In the genomic region with DNA sequence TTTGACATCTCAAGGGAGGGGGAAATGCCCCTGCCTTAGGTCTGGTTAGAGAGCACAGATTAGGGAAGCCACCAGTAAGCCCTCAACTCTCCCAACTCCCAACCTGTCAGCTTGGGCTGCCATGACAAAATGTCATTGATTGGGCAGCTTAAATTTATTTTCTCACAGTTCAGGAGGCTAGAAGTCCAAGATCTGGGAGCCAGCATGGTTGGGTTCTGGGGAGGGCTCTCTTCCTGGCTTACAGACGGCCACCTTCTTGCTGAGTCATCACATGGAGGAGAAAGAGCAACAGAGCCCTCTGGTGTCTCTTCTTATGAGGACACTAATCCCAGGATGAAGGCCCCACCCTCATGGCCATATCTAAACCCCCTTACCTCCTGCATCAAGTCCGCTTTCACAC, we compare ENCODE assay signal across 1 cellular context.
A peak's percentile ranks its signal among the peaks of the same experiment; 100 is the strongest.
TF ChIP-seq lines count a peak whose summit lies in the region.

No MANE protein-coding gene starts in this region.

TF ChIP-seq in K562, 482 proteins besides CTCF, POLR2A, EP300 and RAD21 (continued from another document and continues in another):
- TF ChIP-seq, protein P1, sequence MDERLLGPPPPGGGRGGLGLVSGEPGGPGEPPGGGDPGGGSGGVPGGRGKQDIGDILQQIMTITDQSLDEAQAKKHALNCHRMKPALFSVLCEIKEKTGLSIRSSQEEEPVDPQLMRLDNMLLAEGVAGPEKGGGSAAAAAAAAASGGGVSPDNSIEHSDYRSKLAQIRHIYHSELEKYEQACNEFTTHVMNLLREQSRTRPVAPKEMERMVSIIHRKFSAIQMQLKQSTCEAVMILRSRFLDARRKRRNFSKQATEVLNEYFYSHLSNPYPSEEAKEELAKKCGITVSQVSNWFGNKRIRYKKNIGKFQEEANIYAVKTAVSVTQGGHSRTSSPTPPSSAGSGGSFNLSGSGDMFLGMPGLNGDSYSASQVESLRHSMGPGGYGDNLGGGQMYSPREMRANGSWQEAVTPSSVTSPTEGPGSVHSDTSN (CRISPR knock-in tag; IDR thresholded peaks at IDR 0.05; ENCODE audit: low read depth): no peak
- TF ChIP-seq, protein P1 (tag; conservative IDR thresholded peaks at IDR 0.05; ENCODE audit: low read depth): 0 out of 2 replicates have a peak, but pooled peaks have one; percentile 27
- no peak for TF ChIP-seq MCM3 (IDR thresholded peaks at IDR 0.05)
- TF ChIP-seq TAL1 (IDR thresholded peaks at IDR 0.05): 0 out of 2 replicates have a peak, but pooled peaks have one; percentile 8
- TF ChIP-seq HNRNPL (IDR thresholded peaks at IDR 0.05; ENCODE audit: low read depth, low read length): no peak
- TF ChIP-seq, protein P2, sequence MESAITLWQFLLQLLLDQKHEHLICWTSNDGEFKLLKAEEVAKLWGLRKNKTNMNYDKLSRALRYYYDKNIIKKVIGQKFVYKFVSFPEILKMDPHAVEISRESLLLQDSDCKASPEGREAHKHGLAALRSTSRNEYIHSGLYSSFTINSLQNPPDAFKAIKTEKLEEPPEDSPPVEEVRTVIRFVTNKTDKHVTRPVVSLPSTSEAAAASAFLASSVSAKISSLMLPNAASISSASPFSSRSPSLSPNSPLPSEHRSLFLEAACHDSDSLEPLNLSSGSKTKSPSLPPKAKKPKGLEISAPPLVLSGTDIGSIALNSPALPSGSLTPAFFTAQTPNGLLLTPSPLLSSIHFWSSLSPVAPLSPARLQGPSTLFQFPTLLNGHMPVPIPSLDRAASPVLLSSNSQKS (CRISPR knock-in tag; IDR thresholded peaks at IDR 0.05): no peak
- TF ChIP-seq ZNF778 (CRISPR knock-in tag; IDR thresholded peaks at IDR 0.05): no peak
- TF ChIP-seq, protein P3, sequence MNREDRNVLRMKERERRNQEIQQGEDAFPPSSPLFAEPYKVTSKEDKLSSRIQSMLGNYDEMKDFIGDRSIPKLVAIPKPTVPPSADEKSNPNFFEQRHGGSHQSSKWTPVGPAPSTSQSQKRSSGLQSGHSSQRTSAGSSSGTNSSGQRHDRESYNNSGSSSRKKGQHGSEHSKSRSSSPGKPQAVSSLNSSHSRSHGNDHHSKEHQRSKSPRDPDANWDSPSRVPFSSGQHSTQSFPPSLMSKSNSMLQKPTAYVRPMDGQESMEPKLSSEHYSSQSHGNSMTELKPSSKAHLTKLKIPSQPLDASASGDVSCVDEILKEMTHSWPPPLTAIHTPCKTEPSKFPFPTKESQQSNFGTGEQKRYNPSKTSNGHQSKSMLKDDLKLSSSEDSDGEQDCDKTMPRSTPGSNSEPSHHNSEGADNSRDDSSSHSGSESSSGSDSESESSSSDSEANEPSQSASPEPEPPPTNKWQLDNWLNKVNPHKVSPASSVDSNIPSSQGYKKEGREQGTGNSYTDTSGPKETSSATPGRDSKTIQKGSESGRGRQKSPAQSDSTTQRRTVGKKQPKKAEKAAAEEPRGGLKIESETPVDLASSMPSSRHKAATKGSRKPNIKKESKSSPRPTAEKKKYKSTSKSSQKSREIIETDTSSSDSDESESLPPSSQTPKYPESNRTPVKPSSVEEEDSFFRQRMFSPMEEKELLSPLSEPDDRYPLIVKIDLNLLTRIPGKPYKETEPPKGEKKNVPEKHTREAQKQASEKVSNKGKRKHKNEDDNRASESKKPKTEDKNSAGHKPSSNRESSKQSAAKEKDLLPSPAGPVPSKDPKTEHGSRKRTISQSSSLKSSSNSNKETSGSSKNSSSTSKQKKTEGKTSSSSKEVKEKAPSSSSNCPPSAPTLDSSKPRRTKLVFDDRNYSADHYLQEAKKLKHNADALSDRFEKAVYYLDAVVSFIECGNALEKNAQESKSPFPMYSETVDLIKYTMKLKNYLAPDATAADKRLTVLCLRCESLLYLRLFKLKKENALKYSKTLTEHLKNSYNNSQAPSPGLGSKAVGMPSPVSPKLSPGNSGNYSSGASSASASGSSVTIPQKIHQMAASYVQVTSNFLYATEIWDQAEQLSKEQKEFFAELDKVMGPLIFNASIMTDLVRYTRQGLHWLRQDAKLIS (CRISPR knock-in tag; IDR thresholded peaks at IDR 0.05): no peak
- TF ChIP-seq, protein P4, sequence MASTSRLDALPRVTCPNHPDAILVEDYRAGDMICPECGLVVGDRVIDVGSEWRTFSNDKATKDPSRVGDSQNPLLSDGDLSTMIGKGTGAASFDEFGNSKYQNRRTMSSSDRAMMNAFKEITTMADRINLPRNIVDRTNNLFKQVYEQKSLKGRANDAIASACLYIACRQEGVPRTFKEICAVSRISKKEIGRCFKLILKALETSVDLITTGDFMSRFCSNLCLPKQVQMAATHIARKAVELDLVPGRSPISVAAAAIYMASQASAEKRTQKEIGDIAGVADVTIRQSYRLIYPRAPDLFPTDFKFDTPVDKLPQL (IDR thresholded peaks at IDR 0.05; ENCODE audit: extremely low read depth, insufficient read length): no peak
- TF ChIP-seq MYC (IDR thresholded peaks at IDR 0.05; ENCODE audit: low read depth, low read length): peak; percentile 79
- no peak for TF ChIP-seq MYC (CRISPR knock-in tag; IDR thresholded peaks at IDR 0.05; ENCODE audit: borderline replicate concordance, low read depth)
- TF ChIP-seq POLR3A (IDR thresholded peaks at IDR 0.05; ENCODE audit: borderline replicate concordance, extremely low read depth, insufficient read depth, insufficient read length): no peak
- TF ChIP-seq MAFK (IDR thresholded peaks at IDR 0.05; ENCODE audit: low read length): peak; percentile 99
- no peak for TF ChIP-seq TAF1 (IDR thresholded peaks at IDR 0.05; ENCODE audit: control insufficient read depth, extremely low read depth, insufficient read depth, low read length, severe bottlenecking)
- TF ChIP-seq HNRNPK (IDR thresholded peaks at IDR 0.05; ENCODE audit: low read depth, low read length, poor library complexity, severe bottlenecking): no peak
- no peak for TF ChIP-seq HDAC1 (IDR thresholded peaks at IDR 0.05)
- TF ChIP-seq, protein P5, sequence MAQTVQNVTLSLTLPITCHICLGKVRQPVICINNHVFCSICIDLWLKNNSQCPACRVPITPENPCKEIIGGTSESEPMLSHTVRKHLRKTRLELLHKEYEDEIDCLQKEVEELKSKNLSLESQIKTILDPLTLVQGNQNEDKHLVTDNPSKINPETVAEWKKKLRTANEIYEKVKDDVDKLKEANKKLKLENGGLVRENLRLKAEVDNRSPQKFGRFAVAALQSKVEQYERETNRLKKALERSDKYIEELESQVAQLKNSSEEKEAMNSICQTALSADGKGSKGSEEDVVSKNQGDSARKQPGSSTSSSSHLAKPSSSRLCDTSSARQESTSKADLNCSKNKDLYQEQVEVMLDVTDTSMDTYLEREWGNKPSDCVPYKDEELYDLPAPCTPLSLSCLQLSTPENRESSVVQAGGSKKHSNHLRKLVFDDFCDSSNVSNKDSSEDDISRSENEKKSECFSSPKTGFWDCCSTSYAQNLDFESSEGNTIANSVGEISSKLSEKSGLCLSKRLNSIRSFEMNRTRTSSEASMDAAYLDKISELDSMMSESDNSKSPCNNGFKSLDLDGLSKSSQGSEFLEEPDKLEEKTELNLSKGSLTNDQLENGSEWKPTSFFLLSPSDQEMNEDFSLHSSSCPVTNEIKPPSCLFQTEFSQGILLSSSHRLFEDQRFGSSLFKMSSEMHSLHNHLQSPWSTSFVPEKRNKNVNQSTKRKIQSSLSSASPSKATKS (CRISPR knock-in tag; IDR thresholded peaks at IDR 0.05): no peak
- no peak for TF ChIP-seq FOXM1 (IDR thresholded peaks at IDR 0.05; ENCODE audit: low read depth)
- no peak for TF ChIP-seq FOXM1 (CRISPR knock-in tag; IDR thresholded peaks at IDR 0.05; ENCODE audit: low read depth)
- TF ChIP-seq, protein P6, sequence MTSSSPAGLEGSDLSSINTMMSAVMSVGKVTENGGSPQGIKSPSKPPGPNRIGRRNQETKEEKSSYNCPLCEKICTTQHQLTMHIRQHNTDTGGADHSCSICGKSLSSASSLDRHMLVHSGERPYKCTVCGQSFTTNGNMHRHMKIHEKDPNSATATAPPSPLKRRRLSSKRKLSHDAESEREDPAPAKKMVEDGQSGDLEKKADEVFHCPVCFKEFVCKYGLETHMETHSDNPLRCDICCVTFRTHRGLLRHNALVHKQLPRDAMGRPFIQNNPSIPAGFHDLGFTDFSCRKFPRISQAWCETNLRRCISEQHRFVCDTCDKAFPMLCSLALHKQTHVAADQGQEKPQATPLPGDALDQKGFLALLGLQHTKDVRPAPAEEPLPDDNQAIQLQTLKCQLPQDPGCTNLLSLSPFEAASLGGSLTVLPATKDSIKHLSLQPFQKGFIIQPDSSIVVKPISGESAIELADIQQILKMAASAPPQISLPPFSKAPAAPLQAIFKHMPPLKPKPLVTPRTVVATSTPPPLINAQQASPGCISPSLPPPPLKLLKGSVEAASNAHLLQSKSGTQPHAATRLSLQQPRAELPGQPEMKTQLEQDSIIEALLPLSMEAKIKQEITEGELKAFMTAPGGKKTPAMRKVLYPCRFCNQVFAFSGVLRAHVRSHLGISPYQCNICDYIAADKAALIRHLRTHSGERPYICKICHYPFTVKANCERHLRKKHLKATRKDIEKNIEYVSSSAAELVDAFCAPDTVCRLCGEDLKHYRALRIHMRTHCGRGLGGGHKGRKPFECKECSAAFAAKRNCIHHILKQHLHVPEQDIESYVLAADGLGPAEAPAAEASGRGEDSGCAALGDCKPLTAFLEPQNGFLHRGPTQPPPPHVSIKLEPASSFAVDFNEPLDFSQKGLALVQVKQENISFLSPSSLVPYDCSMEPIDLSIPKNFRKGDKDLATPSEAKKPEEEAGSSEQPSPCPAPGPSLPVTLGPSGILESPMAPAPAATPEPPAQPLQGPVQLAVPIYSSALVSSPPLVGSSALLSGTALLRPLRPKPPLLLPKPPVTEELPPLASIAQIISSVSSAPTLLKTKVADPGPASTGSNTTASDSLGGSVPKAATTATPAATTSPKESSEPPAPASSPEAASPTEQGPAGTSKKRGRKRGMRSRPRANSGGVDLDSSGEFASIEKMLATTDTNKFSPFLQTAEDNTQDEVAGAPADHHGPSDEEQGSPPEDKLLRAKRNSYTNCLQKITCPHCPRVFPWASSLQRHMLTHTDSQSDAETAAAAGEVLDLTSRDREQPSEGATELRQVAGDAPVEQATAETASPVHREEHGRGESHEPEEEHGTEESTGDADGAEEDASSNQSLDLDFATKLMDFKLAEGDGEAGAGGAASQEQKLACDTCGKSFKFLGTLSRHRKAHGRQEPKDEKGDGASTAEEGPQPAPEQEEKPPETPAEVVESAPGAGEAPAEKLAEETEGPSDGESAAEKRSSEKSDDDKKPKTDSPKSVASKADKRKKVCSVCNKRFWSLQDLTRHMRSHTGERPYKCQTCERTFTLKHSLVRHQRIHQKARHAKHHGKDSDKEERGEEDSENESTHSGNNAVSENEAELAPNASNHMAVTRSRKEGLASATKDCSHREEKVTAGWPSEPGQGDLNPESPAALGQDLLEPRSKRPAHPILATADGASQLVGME (CRISPR knock-in tag; IDR thresholded peaks at IDR 0.05): no peak
- no peak for TF ChIP-seq ZNF146 (CRISPR knock-in tag; IDR thresholded peaks at IDR 0.05; ENCODE audit: unreplicated experiment)
- TF ChIP-seq GATA2 (CRISPR knock-in tag; IDR thresholded peaks at IDR 0.05): no peak
- TF ChIP-seq HDGF (IDR thresholded peaks at IDR 0.05): no peak
- TF ChIP-seq, protein P7, sequence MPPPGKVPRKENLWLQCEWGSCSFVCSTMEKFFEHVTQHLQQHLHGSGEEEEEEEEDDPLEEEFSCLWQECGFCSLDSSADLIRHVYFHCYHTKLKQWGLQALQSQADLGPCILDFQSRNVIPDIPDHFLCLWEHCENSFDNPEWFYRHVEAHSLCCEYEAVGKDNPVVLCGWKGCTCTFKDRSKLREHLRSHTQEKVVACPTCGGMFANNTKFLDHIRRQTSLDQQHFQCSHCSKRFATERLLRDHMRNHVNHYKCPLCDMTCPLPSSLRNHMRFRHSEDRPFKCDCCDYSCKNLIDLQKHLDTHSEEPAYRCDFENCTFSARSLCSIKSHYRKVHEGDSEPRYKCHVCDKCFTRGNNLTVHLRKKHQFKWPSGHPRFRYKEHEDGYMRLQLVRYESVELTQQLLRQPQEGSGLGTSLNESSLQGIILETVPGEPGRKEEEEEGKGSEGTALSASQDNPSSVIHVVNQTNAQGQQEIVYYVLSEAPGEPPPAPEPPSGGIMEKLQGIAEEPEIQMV (tag; conservative IDR thresholded peaks at IDR 0.05; ENCODE audit: low read depth): no peak
- TF ChIP-seq, protein P8, sequence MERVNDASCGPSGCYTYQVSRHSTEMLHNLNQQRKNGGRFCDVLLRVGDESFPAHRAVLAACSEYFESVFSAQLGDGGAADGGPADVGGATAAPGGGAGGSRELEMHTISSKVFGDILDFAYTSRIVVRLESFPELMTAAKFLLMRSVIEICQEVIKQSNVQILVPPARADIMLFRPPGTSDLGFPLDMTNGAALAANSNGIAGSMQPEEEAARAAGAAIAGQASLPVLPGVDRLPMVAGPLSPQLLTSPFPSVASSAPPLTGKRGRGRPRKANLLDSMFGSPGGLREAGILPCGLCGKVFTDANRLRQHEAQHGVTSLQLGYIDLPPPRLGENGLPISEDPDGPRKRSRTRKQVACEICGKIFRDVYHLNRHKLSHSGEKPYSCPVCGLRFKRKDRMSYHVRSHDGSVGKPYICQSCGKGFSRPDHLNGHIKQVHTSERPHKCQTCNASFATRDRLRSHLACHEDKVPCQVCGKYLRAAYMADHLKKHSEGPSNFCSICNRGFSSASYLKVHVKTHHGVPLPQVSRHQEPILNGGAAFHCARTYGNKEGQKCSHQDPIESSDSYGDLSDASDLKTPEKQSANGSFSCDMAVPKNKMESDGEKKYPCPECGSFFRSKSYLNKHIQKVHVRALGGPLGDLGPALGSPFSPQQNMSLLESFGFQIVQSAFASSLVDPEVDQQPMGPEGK (CRISPR knock-in tag; IDR thresholded peaks at IDR 0.05; ENCODE audit: borderline replicate concordance): no peak
- TF ChIP-seq, protein P9, sequence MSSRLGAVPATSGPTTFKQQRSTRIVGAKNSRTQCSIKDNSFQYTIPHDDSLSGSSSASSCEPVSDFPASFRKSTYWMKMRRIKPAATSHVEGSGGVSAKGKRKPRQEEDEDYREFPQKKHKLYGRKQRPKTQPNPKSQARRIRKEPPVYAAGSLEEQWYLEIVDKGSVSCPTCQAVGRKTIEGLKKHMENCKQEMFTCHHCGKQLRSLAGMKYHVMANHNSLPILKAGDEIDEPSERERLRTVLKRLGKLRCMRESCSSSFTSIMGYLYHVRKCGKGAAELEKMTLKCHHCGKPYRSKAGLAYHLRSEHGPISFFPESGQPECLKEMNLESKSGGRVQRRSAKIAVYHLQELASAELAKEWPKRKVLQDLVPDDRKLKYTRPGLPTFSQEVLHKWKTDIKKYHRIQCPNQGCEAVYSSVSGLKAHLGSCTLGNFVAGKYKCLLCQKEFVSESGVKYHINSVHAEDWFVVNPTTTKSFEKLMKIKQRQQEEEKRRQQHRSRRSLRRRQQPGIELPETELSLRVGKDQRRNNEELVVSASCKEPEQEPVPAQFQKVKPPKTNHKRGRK (tag; IDR thresholded peaks at IDR 0.05): no peak
- no peak for TF ChIP-seq SRSF1 (IDR thresholded peaks at IDR 0.05; ENCODE audit: low read depth, low read length)
- TF ChIP-seq ZNF717 (CRISPR knock-in tag; IDR thresholded peaks at IDR 0.05): no peak
- no peak for TF ChIP-seq ZSCAN32 (CRISPR knock-in tag; IDR thresholded peaks at IDR 0.05)
- no peak for TF ChIP-seq ZNF174 (CRISPR knock-in tag; IDR thresholded peaks at IDR 0.05)
